Comparison of ENCODE assay signal across 9 cellular contexts in the genomic region with DNA sequence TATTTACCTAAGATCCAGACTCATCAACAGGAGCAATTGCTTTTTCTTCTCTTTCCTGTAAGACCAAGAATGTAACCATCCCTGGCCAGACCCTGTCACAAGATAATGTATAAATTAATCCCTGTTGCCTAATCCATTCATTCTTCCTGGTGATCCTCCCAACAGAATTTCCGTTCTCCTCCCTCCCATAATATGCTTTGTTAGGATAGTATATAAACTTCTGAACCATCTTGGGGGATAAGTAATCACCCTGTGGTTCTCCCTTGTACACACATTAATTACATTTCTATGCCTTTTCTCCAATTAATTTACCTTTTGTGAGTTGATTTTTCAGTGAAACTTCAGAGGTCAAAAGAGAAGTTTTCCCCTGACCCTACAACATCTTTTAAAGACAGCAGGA.
"Had no signal": no experiment of that assay in that cellular context is flagged by ENCODE, and none has a peak within 500 bp of the region (broad histone marks: within the 10 kb centered on the region; RNA-seq: fewer than 3 reads in every experiment).

No MANE protein-coding gene starts in this region.

- H3K9ac ChIP-seq: KMS-11 had no signal

- H3K27ac Mint-ChIP-seq: IgD-negative memory B cell had no signal

- H3K4me3 Mint-ChIP-seq: IgD-negative memory B cell had no signal

- DNase-seq: IMR-90, Karpas-422, KBM-7, KG1 had no signal

- H3K4me2 ChIP-seq: KMS-11 had no signal

- ATAC-seq: HepG2, K562 had no signal

- H3K27ac ChIP-seq: HL-60, KMS-11 had no signal

- H3K4me3 ChIP-seq: K562 had no signal
